Comparison of ENCODE assay signal across 16 cellular contexts in the genomic region with DNA sequence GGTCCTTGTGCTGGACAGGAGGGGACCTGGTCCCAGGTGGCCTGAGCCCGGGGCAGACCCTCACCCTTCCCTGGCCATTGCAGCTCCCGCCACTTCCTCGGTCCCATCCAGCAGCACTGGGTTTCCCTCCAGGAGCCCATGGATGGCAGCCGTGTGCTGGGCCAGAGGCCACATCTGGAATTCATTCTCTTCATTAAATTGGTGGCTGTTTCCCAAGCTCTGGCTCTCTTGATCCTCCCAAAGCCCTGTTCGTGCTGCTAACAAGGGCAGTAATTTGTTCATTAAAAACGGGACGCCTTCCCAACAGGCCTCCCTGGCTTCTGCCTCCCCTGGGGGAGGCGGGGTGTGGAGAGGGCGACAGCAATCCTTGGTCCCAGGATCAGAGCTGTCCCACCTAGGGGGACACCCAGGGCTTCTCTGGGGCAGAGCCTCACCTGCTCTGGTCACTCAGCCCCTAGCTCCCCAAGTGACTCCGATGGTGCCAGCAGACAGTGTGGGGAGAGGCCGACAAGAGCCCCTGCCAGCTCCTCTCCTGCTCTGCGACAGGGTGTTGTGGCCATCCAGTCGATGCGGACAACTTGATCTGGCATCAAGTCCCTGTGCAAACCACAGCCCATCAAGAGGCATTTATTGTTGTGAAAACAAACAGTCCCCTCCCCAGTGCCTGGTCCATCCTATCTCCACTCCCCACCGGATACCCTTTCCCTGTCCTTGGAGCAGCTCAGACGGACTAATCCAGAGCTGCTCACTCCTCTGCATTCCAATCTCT. TPM values are rescaled to one million over a fixed set of nuclear protein-coding genes. Genes with fewer than 3 reads are reported as not detected.
DNase-seq lines count a peak whose midpoint lies in the region; ATAC-seq and TF ChIP-seq lines count a peak whose summit lies in the region.
"Had no signal": no experiment of that assay in that cellular context is flagged by ENCODE, and none has a peak within 500 bp of the region (broad histone marks: within the 10 kb centered on the region; RNA-seq: fewer than 3 reads in every experiment).

No MANE protein-coding gene starts in this region.

- H2AFZ ChIP-seq in neural progenitor cell (replicated peaks): no peak overlapping the region

- H3K27me3 ChIP-seq in neural progenitor cell: no peaks in the 10 kb centered on the region
- H3K27me3 ChIP-seq in stomach: peaks cover 0 to 3% (median 0%) of the 10 kb centered on the region in 3 donors

- TF ChIP-seq CTCF in AG10803 (conservative IDR thresholded peaks at IDR 0.05; ENCODE audit: low read length): no peak; the same call in 1 of the 2 replicates
- no peak for TF ChIP-seq CTCF in choroid plexus epithelial cell (conservative IDR thresholded peaks at IDR 0.05; ENCODE audit: low read depth, low read length)
- TF ChIP-seq CTCF in neural progenitor cell (IDR thresholded peaks at IDR 0.05): no peak
- no peak for TF ChIP-seq CTCF in stomach (IDR thresholded peaks at IDR 0.05)

- TF ChIP-seq POLR2A in stomach (IDR thresholded peaks at IDR 0.05): no peak

- no peaks in the 10 kb centered on the region for H3K36me3 ChIP-seq in neural progenitor cell
- no peaks in the 10 kb centered on the region for H3K36me3 ChIP-seq in stomach

- H3K4me3 ChIP-seq in AG10803 (ENCODE audit: low read length) (no peak overlapping the region), choroid plexus epithelial cell (ENCODE audit: low read depth, low read length) (no peak overlapping the region), neural progenitor cell (no peak overlapping the region), stomach (no peak overlapping the region)

- H3K27ac ChIP-seq in neural progenitor cell: no peak overlapping the region
- no peak overlapping the region for H3K27ac ChIP-seq in stomach

- H3K9me3 Mint-ChIP-seq in neural progenitor cell: peaks cover 20% of the 10 kb centered on the region
- no peaks in the 10 kb centered on the region for H3K9me3 Mint-ChIP-seq in T-helper 2 cell treated with Interferon-gamma antibody and Interleukin-4, amounts not matched to agents 5 μg/mL and 100 μg/mL, for 36 hours
- H3K9me3 Mint-ChIP-seq: natural killer cell treated with Interleukin-12 subunit alpha and Interleukin-12 subunit beta and Interleukin-15 and Interleukin-18, amount 100 ng/mL, for 72 hours had no signal

- no peak overlapping the region for H3K4me2 ChIP-seq in neural progenitor cell

- intact Hi-C loops in stomach (cut with DNase I; ENCODE audit: low total_unique reads): no loop called here

- 60 to 73% (median 66%) methylated on average over 16 of the region's 16 CpGs for WGBS in stomach, 5 donors

- H3K4me1 ChIP-seq in neural progenitor cell: peaks cover 18% of the 10 kb centered on the region
- peaks cover 0 to 6% (median 0%) of the 10 kb centered on the region in 4 donors for H3K4me1 ChIP-seq in stomach

- no peaks in the 10 kb centered on the region for H3F3A ChIP-seq in neural progenitor cell (ENCODE audit: low read depth)

- DNase-seq in AG10803 (ENCODE audit: low read depth) (peak; percentile 56), GM04504 (ENCODE audit: low read depth) (peak; percentile 13), choroid plexus epithelial cell (ENCODE audit: low read depth) (peak; percentile 11), neural progenitor cell (ENCODE audit: low spot score) (no peak), NOMO-1 treated with DMSO at 0.1 percent for 48 hours (lab: John Stamatoyannopoulos, UW; ENCODE audit: unreplicated experiment) (no peak), stomach (no peak)
- DNase-seq in T-helper 2 cell treated with Interferon-gamma antibody and Interleukin-4, amounts not matched to agents 5 μg/mL and 100 μg/mL, for 36 hours (ENCODE audit: low spot score): no peak
- DNase-seq: activated effector memory CD4-positive, alpha-beta T cell treated with anti-CD3 and anti-CD28 coated beads, Interleukin-2, amount 50 U/mL, for 16 hours; amniotic stem cell; DMS53; mammary epithelial cell; NCI-H1930; NCI-H524 had no signal

- TF ChIP-seq EP300 in stomach (IDR thresholded peaks at IDR 0.05): no peak

- no peak overlapping the region for H3K4me3 Mint-ChIP-seq in neural progenitor cell
- H3K4me3 Mint-ChIP-seq in T-helper 2 cell treated with Interferon-gamma antibody and Interleukin-4, amounts not matched to agents 5 μg/mL and 100 μg/mL, for 36 hours: no peak overlapping the region
- H3K4me3 Mint-ChIP-seq: natural killer cell treated with Interleukin-12 subunit alpha and Interleukin-12 subunit beta and Interleukin-15 and Interleukin-18, amount 100 ng/mL, for 72 hours had no signal

- peaks cover 64% of the 10 kb centered on the region for H3K79me2 ChIP-seq in neural progenitor cell (ENCODE audit: low read depth)

- H3K9ac ChIP-seq in neural progenitor cell: no peak overlapping the region

- peaks cover 31% of the 10 kb centered on the region for H3K36me3 Mint-ChIP-seq in neural progenitor cell
- H3K36me3 Mint-ChIP-seq in T-helper 2 cell treated with Interferon-gamma antibody and Interleukin-4, amounts not matched to agents 5 μg/mL and 100 μg/mL, for 36 hours (ENCODE audit: low read depth): no peaks in the 10 kb centered on the region
- H3K36me3 Mint-ChIP-seq: natural killer cell treated with Interleukin-12 subunit alpha and Interleukin-12 subunit beta and Interleukin-15 and Interleukin-18, amount 100 ng/mL, for 72 hours had no signal

- peaks cover 2% of the 10 kb centered on the region for H3K27me3 Mint-ChIP-seq in neural progenitor cell (ENCODE audit: insufficient read depth, low read depth)
- H3K27me3 Mint-ChIP-seq in T-helper 2 cell treated with Interferon-gamma antibody and Interleukin-4, amounts not matched to agents 5 μg/mL and 100 μg/mL, for 36 hours (ENCODE audit: low read depth): no peaks in the 10 kb centered on the region

- peaks cover 55% of the 10 kb centered on the region for H3K4me1 Mint-ChIP-seq in neural progenitor cell
- H3K4me1 Mint-ChIP-seq in T-helper 2 cell treated with Interferon-gamma antibody and Interleukin-4, amounts not matched to agents 5 μg/mL and 100 μg/mL, for 36 hours (ENCODE audit: low read depth): no peaks in the 10 kb centered on the region

- no peak for ATAC-seq in HG02763 (IDR thresholded peaks at IDR 0.05; ENCODE audit: unreplicated experiment)
- ATAC-seq: natural killer cell treated with Interleukin-12 subunit alpha and Interleukin-12 subunit beta and Interleukin-15 and Interleukin-18, amount 100 ng/mL, for 72 hours; Panc1 had no signal

- H3K27ac Mint-ChIP-seq in neural progenitor cell: peak overlapping the region; percentile 77
- H3K27ac Mint-ChIP-seq in T-helper 2 cell treated with Interferon-gamma antibody and Interleukin-4, amounts not matched to agents 5 μg/mL and 100 μg/mL, for 36 hours: no peak overlapping the region
- H3K27ac Mint-ChIP-seq: natural killer cell treated with Interleukin-12 subunit alpha and Interleukin-12 subunit beta and Interleukin-15 and Interleukin-18, amount 100 ng/mL, for 72 hours had no signal

- no peaks in the 10 kb centered on the region for H3K9me3 ChIP-seq in neural progenitor cell (ENCODE audit: low read depth)
- peaks cover 0 to 4% (median 0%) of the 10 kb centered on the region in 4 donors for H3K9me3 ChIP-seq in stomach

- H4K20me1 ChIP-seq in neural progenitor cell (ENCODE audit: low read depth): peaks cover 60% of the 10 kb centered on the region

RNA-seq across cellular contexts. Expression of a gene that starts 44.0 kb away (rescaled TPM):
- total RNA-seq in neural progenitor cell (ENCODE audit: low replicate concordance) (15.3 and 39.9 TPM in 2 replicates), stomach (1 to 10 TPM in 3 of 5 donors, under 1 TPM in 1, not detected in 1; under 0.01 to 9.6 (median 1.2) TPM)
- under 1 TPM; 0.15 to 0.44 (median 0.38) TPM for polyA plus RNA-seq in stomach

Comparison
In these comparisons a context has a peak if more than half of its experiments do, and no peak if none do; other contexts are left out.
1. DNase-seq: peak in AG10803 (single experiment), GM04504 (single experiment) and choroid plexus epithelial cell (single experiment); none in neural progenitor cell (single experiment), T-helper 2 cell treated with Interferon-gamma antibody and Interleukin-4, amounts not matched to agents 5 μg/mL and 100 μg/mL, for 36 hours (single experiment), NOMO-1 treated with DMSO at 0.1 percent for 48 hours (single experiment) and stomach (single experiment).